2 cellular contexts compared by ENCODE assay signal in the genomic region with DNA sequence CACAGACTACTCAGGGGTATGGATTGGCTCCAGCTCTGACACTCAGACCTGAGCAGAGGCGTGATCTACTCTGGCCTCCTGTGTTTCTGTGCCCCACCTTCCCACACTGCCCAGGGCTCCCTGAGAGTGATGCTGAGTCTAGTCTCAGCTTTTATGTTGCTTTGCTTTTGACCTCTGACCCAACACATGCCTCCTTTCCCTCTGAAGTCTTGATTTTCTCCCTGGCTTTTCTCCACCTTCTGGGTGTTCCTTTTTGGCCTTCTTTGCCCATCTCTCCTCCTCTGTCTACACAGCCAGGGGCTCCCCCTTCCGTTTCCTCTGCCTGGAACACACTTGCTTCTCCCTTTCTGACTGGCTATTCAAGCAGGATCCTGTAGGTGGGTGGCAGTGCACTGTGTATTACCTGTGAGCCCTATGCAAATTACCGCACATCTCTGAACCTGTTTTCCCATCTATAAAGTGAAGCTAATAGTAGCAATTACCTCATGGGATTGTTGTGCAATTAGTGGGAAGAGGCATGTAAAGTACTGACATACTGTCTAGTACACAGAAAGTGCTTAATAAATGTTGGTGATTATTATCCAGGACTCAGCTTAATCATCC.
TF ChIP-seq lines count a peak whose summit lies in the region.

No MANE protein-coding gene starts in this region.

TF ChIP-seq in A549, 52 proteins besides CTCF, POLR2A, EP300 and RAD21:
- TF ChIP-seq CEBPB (IDR thresholded peaks at IDR 0.05) (0 out of 4 replicates have a peak, but pooled peaks of 1 of the 2 experiments have one; percentile 27), RCOR1 (IDR thresholded peaks at IDR 0.05; ENCODE audit: low read depth, low read length) (no peak)

TF ChIP-seq in GM23338, 12 proteins besides CTCF, POLR2A, EP300 and RAD21:
- TF ChIP-seq NANOG (IDR thresholded peaks at IDR 0.05; ENCODE audit: borderline replicate concordance) (no peak), POLR2AphosphoS5 (IDR thresholded peaks at IDR 0.05; ENCODE audit: low read depth) (no peak), EZH2phosphoT487 (IDR thresholded peaks at IDR 0.05; ENCODE audit: unreplicated experiment) (no peak), EZH2 (IDR thresholded peaks at IDR 0.05; ENCODE audit: low read depth, unreplicated experiment) (no peak), CREB1 (CRISPR knock-in tag; IDR thresholded peaks at IDR 0.05; ENCODE audit: low read depth) (no peak), ZNF331 (CRISPR knock-in tag; IDR thresholded peaks at IDR 0.05; ENCODE audit: low read depth) (no peak), ZNF114 (CRISPR knock-in tag; IDR thresholded peaks at IDR 0.05) (no peak)
- TF ChIP-seq, protein P1, sequence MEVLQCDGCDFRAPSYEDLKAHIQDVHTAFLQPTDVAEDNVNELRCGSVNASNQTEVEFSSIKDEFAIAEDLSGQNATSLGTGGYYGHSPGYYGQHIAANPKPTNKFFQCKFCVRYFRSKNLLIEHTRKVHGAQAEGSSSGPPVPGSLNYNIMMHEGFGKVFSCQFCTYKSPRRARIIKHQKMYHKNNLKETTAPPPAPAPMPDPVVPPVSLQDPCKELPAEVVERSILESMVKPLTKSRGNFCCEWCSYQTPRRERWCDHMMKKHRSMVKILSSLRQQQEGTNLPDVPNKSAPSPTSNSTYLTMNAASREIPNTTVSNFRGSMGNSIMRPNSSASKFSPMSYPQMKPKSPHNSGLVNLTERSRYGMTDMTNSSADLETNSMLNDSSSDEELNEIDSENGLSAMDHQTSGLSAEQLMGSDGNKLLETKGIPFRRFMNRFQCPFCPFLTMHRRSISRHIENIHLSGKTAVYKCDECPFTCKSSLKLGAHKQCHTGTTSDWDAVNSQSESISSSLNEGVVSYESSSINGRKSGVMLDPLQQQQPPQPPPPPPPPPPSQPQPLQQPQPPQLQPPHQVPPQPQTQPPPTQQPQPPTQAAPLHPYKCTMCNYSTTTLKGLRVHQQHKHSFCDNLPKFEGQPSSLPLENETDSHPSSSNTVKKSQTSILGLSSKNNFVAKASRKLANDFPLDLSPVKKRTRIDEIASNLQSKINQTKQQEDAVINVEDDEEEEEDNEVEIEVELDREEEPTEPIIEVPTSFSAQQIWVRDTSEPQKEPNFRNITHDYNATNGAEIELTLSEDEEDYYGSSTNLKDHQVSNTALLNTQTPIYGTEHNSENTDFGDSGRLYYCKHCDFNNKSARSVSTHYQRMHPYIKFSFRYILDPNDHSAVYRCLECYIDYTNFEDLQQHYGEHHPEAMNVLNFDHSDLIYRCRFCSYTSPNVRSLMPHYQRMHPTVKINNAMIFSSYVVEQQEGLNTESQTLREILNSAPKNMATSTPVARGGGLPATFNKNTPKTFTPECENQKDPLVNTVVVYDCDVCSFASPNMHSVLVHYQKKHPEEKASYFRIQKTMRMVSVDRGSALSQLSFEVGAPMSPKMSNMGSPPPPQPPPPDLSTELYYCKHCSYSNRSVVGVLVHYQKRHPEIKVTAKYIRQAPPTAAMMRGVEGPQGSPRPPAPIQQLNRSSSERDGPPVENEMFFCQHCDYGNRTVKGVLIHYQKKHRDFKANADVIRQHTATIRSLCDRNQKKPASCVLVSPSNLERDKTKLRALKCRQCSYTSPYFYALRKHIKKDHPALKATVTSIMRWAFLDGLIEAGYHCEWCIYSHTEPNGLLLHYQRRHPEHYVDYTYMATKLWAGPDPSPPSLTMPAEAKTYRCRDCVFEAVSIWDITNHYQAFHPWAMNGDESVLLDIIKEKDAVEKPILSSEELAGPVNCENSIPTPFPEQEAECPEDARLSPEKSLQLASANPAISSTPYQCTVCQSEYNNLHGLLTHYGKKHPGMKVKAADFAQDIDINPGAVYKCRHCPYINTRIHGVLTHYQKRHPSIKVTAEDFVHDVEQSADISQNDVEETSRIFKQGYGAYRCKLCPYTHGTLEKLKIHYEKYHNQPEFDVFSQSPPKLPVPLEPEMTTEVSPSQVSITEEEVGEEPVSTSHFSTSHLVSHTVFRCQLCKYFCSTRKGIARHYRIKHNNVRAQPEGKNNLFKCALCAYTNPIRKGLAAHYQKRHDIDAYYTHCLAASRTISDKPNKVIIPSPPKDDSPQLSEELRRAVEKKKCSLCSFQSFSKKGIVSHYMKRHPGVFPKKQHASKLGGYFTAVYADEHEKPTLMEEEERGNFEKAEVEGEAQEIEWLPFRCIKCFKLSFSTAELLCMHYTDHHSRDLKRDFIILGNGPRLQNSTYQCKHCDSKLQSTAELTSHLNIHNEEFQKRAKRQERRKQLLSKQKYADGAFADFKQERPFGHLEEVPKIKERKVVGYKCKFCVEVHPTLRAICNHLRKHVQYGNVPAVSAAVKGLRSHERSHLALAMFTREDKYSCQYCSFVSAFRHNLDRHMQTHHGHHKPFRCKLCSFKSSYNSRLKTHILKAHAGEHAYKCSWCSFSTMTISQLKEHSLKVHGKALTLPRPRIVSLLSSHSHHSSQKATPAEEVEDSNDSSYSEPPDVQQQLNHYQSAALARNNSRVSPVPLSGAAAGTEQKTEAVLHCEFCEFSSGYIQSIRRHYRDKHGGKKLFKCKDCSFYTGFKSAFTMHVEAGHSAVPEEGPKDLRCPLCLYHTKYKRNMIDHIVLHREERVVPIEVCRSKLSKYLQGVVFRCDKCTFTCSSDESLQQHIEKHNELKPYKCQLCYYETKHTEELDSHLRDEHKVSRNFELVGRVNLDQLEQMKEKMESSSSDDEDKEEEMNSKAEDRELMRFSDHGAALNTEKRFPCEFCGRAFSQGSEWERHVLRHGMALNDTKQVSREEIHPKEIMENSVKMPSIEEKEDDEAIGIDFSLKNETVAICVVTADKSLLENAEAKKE (CRISPR knock-in tag; IDR thresholded peaks at IDR 0.05) = no peak
- TF ChIP-seq, protein P2, sequence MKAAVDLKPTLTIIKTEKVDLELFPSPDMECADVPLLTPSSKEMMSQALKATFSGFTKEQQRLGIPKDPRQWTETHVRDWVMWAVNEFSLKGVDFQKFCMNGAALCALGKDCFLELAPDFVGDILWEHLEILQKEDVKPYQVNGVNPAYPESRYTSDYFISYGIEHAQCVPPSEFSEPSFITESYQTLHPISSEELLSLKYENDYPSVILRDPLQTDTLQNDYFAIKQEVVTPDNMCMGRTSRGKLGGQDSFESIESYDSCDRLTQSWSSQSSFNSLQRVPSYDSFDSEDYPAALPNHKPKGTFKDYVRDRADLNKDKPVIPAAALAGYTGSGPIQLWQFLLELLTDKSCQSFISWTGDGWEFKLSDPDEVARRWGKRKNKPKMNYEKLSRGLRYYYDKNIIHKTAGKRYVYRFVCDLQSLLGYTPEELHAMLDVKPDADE (IDR thresholded peaks at IDR 0.05) = no peak
